In the genomic region with DNA sequence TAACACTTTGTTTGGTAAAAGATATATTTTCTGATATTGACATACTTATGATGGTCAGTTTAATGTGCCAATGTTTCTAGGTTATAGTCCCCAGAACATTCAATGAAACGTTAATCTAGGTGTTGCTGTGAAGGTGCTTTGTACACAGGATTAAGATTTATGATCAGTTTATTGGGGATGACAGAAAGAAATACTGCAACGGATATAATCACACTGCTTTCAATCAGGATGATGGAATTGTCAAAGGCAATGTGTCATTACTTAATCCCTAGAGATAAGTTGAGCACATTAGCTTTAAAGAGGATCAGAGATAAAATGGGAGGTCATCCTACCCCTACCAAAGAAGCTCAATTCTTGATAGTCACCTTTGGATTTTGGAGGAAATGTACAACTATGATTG, we compare ENCODE assay signal across 1 cellular context.
TF ChIP-seq lines count a peak whose summit lies in the region.

No MANE protein-coding gene starts in this region.

TF ChIP-seq in endothelial cell of umbilical vein, 7 proteins besides CTCF, POLR2A, EP300 and RAD21:
- TF ChIP-seq, protein P1, sequence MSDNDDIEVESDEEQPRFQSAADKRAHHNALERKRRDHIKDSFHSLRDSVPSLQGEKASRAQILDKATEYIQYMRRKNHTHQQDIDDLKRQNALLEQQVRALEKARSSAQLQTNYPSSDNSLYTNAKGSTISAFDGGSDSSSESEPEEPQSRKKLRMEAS (IDR thresholded peaks at IDR 0.05; ENCODE audit: insufficient read depth, insufficient read length) = no peak
- TF ChIP-seq EZH2 (IDR thresholded peaks at IDR 0.05; ENCODE audit: borderline replicate concordance, low read depth, low read length, severe bottlenecking) = peak; percentile 26
